In genomic region chr2:145380436-145381017, GRCh38 we compare ENCODE assay signal across 13 cellular contexts.
DNase-seq lines count a peak whose midpoint lies in the region; ATAC-seq, FAIRE-seq and TF ChIP-seq lines count a peak whose summit lies in the region.
"Had no signal": no experiment of that assay in that cellular context is flagged by ENCODE, and none has a peak within 500 bp of the region (broad histone marks: within the 10 kb centered on the region; RNA-seq: fewer than 3 reads in every experiment).

No MANE protein-coding gene starts in this region.

- H3K4me2 ChIP-seq in keratinocyte (ENCODE audit: control insufficient read depth, extremely low read depth, insufficient read depth, low read depth, low read length), result no peak overlapping the region

- H3K4me3 ChIP-seq in keratinocyte (ENCODE audit: control insufficient read depth in 2 of 3, extremely low read depth in 1 of 3, insufficient read depth in 2 of 3, low read depth in 1 of 3, low read length in 3 of 3), result no peak overlapping the region

- H3K36me3 ChIP-seq in keratinocyte (ENCODE audit: control insufficient read depth in 2 of 2, extremely low read depth in 1 of 2, insufficient read depth in 2 of 2, low read length in 2 of 2), result no peaks in the 10 kb centered on the region

- H3K79me2 ChIP-seq in keratinocyte (ENCODE audit: control insufficient read depth, insufficient read depth, low read length), result no peaks in the 10 kb centered on the region

- H3K4me3 Mint-ChIP-seq in effector memory CD8-positive, alpha-beta T cell, result no peak overlapping the region
- H3K4me3 Mint-ChIP-seq: activated CD4-positive, alpha-beta T cell treated with anti-CD3 and anti-CD28 coated beads, Interleukin-2, amount 10 ng/mL, durations not matched to agents 24 days and 14 days; activated naive CD8-positive, alpha-beta T cell had no signal

- no peaks in the 10 kb centered on the region for H3K9me3 ChIP-seq in keratinocyte (ENCODE audit: control insufficient read depth, low read depth, low read length)

- peaks cover 0 to 7% of the 10 kb centered on the region in 2 donors for H3K27me3 Mint-ChIP-seq in effector memory CD8-positive, alpha-beta T cell
- H3K27me3 Mint-ChIP-seq: activated naive CD8-positive, alpha-beta T cell had no signal

- H3K9me1 ChIP-seq in keratinocyte (ENCODE audit: control insufficient read depth, extremely low read depth, insufficient read depth, low read length), result no peaks in the 10 kb centered on the region

- TF ChIP-seq CTCF in keratinocyte (optimal IDR thresholded peaks at IDR 0.05 in 1 of 3, IDR thresholded peaks at IDR 0.05 in 1 of 3, conservative IDR thresholded peaks at IDR 0.05 in 1 of 3; ENCODE audit: extremely low read depth in 1 of 3, insufficient read depth in 2 of 3, low read length in 3 of 3), result no peak

- H3K27ac Mint-ChIP-seq in effector memory CD8-positive, alpha-beta T cell, result no peak overlapping the region
- H3K27ac Mint-ChIP-seq: activated CD4-positive, alpha-beta T cell treated with anti-CD3 and anti-CD28 coated beads, Interleukin-2, amount 10 ng/mL, durations not matched to agents 24 days and 14 days; activated naive CD8-positive, alpha-beta T cell had no signal

- no peak overlapping the region for H3K9ac ChIP-seq in keratinocyte (ENCODE audit: control insufficient read depth, extremely low read depth, insufficient read depth, low read length)

- H4K20me1 ChIP-seq in keratinocyte (ENCODE audit: control insufficient read depth, extremely low read depth, insufficient read depth, low read length), result no peaks in the 10 kb centered on the region

- no peak for ATAC-seq in GM21447 (IDR thresholded peaks at IDR 0.05; ENCODE audit: unreplicated experiment)
- ATAC-seq in stimulated activated naive CD8-positive, alpha-beta T cell treated with anti-CD3 and anti-CD28 coated beads, Interleukin-15, Interleukin-2, amounts not matched to agents 100 U/mL and 50 U/mL, for 24 hours, result no peak
- no peak for ATAC-seq in effector memory CD8-positive, alpha-beta T cell (replicated peaks)
- ATAC-seq in HG02588 (IDR thresholded peaks at IDR 0.05; ENCODE audit: unreplicated experiment), result no peak

- dilution Hi-C loops in keratinocyte (cut with MboI; ENCODE audit: extremely low pct_ligation_motif_present, low sequenced_read_pairs), result no loop called here

- no peaks in the 10 kb centered on the region for H3K4me1 ChIP-seq in keratinocyte (ENCODE audit: control insufficient read depth, extremely low read depth, insufficient read depth, low read length)

- no peak overlapping the region for H3K27ac ChIP-seq in keratinocyte (ENCODE audit: control insufficient read depth, insufficient read depth, low read length)

- peak; percentile 12 for DNase-seq in AG08396 (ENCODE audit: low spot score)
- DNase-seq in HS-5 (ENCODE audit: low read depth), result peak; percentile 84
- DNase-seq in amniotic epithelial cell (ENCODE audit: low read depth), result peak; percentile 89
- DNase-seq in keratinocyte (ENCODE audit: low read depth, low spot score), result no peak
- no peak for DNase-seq in stimulated activated naive CD8-positive, alpha-beta T cell treated with anti-CD3 and anti-CD28 coated beads, Interleukin-15, Interleukin-2, amounts not matched to agents 100 U/mL and 50 U/mL, for 24 hours
- DNase-seq in effector memory CD8-positive, alpha-beta T cell, result no peak
- DNase-seq: activated CD4-positive, alpha-beta T cell treated with anti-CD3 and anti-CD28 coated beads, Interleukin-2, amount 10 ng/mL, durations not matched to agents 24 days and 14 days; GOT3; NCI-H146 had no signal

- FAIRE-seq in keratinocyte (lab: Jason Lieb, UNC), result peak; percentile 52
- FAIRE-seq: endometrium had no signal

- no peaks in the 10 kb centered on the region for H3K36me3 Mint-ChIP-seq in effector memory CD8-positive, alpha-beta T cell (ENCODE audit: insufficient read depth)
- H3K36me3 Mint-ChIP-seq: activated naive CD8-positive, alpha-beta T cell had no signal

- no peaks in the 10 kb centered on the region for H3K4me1 Mint-ChIP-seq in effector memory CD8-positive, alpha-beta T cell (ENCODE audit: low read depth in 2 of 2)
- H3K4me1 Mint-ChIP-seq: activated CD4-positive, alpha-beta T cell treated with anti-CD3 and anti-CD28 coated beads, Interleukin-2, amount 10 ng/mL, durations not matched to agents 24 days and 14 days had no signal

- no peak overlapping the region for H2AFZ ChIP-seq in keratinocyte (ENCODE audit: control insufficient read depth, low read length)

- no peaks in the 10 kb centered on the region for H3K9me3 Mint-ChIP-seq in effector memory CD8-positive, alpha-beta T cell
- H3K9me3 Mint-ChIP-seq: activated CD4-positive, alpha-beta T cell treated with anti-CD3 and anti-CD28 coated beads, Interleukin-2, amount 10 ng/mL, durations not matched to agents 24 days and 14 days had no signal

- no peaks in the 10 kb centered on the region for H3K27me3 ChIP-seq in keratinocyte (ENCODE audit: control insufficient read depth, extremely low read depth, insufficient read depth, low read length)

Comparison
In these comparisons a context has a peak if more than half of its experiments do, and no peak if none do; other contexts are left out.
1. DNase-seq: peak in AG08396 (single experiment), HS-5 (single experiment) and amniotic epithelial cell (single experiment); none in keratinocyte (single experiment), stimulated activated naive CD8-positive, alpha-beta T cell treated with anti-CD3 and anti-CD28 coated beads, Interleukin-15, Interleukin-2, amounts not matched to agents 100 U/mL and 50 U/mL, for 24 hours (single experiment) and effector memory CD8-positive, alpha-beta T cell (0 of 3).